In the genomic region with DNA sequence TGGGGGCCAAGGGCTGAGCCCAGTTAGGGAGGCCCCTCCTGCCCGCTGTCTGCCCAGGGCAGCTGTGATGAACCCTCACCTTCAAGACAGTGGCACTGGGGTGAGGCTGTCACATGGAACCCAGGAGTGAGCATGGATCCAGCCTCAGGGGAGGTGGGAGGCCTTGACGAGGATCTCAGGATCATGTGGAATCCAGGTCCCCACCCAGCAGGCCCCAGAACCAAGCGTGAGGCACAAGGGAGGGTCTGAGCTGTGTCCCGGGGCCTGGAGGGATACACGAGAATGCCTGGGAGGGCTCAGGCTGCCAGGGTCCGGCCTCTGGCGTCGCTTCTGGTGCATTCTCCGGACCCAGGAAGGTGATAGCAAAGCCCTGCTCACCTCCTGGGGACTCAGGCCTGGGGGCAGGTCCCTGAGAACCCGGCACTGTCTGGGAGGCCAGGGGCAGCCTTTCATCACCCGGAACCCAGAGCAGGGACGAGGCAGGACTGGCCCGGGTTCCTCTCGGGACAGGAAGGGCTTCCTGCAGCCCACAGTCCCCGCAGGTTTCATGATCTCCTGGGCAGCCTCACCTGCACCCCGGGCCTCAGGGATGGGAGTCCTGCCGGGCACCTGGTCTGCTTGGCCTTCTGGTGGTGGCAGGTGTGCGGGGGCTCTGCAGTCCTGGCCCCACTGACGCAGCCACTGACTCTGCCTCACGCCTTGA, we compare ENCODE assay signal across 22 cellular contexts. TPM values are rescaled to one million over a fixed set of nuclear protein-coding genes. Genes with fewer than 3 reads are reported as not detected.
"Had no signal": no experiment of that assay in that cellular context is flagged by ENCODE, and none has a peak within 500 bp of the region (broad histone marks: within the 10 kb centered on the region; RNA-seq: fewer than 3 reads in every experiment).

No MANE protein-coding gene starts in this region.

- H3K27ac ChIP-seq: adrenal gland, breast epithelium, KMS-11, SJSA1 had no signal

- H3K36me3 ChIP-seq: adrenal gland, breast epithelium, SJSA1 had no signal

- H3K4me3 ChIP-seq: adrenal gland, breast epithelium, SJSA1 had no signal

- H3K9me3 ChIP-seq: adrenal gland, breast epithelium, SJSA1 had no signal

- H3K4me2 ChIP-seq: KMS-11 had no signal

- H3K27me3 ChIP-seq: adrenal gland, breast epithelium, SJSA1 had no signal

- ATAC-seq: activated CD4-positive, CD25-positive, alpha-beta regulatory T cell treated with anti-CD3 and anti-CD28 coated beads, Interleukin-2, amount 50 U/mL, for 24 hours; activated CD8-positive, alpha-beta T cell treated with anti-CD3 and anti-CD28 coated beads, Interleukin-2, amount 10 ng/mL, durations not matched to agents 7 days and 5 days; SK-N-SH treated with all-trans-retinoic acid at 6 μM for 48 hours had no signal

- H3K4me1 ChIP-seq: adrenal gland, breast epithelium, SJSA1 had no signal

- DNase-seq: activated CD4-positive, alpha-beta T cell treated with anti-CD3 and anti-CD28 coated beads for 4 hours; activated CD8-positive, alpha-beta memory T cell treated with anti-CD3 and anti-CD28 coated beads, Interleukin-2, amount 50 U/mL, for 48 hours; activated CD8-positive, alpha-beta T cell treated with anti-CD3 and anti-CD28 coated beads, Interleukin-2, amount 10 ng/mL, durations not matched to agents 7 days and 5 days; activated naive CD4-positive, alpha-beta T cell treated with anti-CD3 and anti-CD28 coated beads, Interleukin-2, amount 50 U/mL, for 16 hours; activated naive CD8-positive, alpha-beta T cell treated with anti-CD3 and anti-CD28 coated beads, Interleukin-2, amount 10 ng/mL, durations not matched to agents 7 days and 5 days; activated T-cell treated with anti-CD3 and anti-CD28 coated beads, Interleukin-2, amount 50 U/mL, for 1 hour; adrenal gland; anterior cingulate cortex; NCI-H1092; NCI-H1417; NCI-H1930; NCI-H2171 treated with DMSO at 0.1 percent for 48 hours; NCI-H345; NCI-H510A; NCI-H526 treated with DMSO at 0.1 percent for 48 hours; SHP77 had no signal

- H3K9ac ChIP-seq: KMS-11 had no signal

RNA-seq across cellular contexts. Expression of a gene that starts 17.5 kb away (rescaled TPM):
- total RNA-seq: OCI-LY7 had no signal
